In genomic region chr5:51944500-51945125, GRCh38 we compare ENCODE assay signal across 25 cellular contexts.
DNase-seq lines count a peak whose midpoint lies in the region; ATAC-seq, FAIRE-seq and TF ChIP-seq lines count a peak whose summit lies in the region.
"Had no signal": no experiment of that assay in that cellular context is flagged by ENCODE, and none has a peak within 500 bp of the region (broad histone marks: within the 10 kb centered on the region; RNA-seq: fewer than 3 reads in every experiment).

No MANE protein-coding gene starts in this region.

- H3K4me3 ChIP-seq in HepG2 (replicated peaks in 1 of 3; ENCODE audit: insufficient read depth in 1 of 3, low read depth in 2 of 3, low read length in 3 of 3) (no peak overlapping the region), right lobe of liver (no peak overlapping the region), iPS-15b (ENCODE audit: low read depth, low read length) (peak overlapping the region; percentile 7)
- H3K4me3 ChIP-seq: GM23248 had no signal

- TF ChIP-seq EP300 in HepG2 (IDR thresholded peaks at IDR 0.05; ENCODE audit: low read depth in 2 of 2, low read length in 2 of 2) (no peak), HepG2 (CRISPR knock-in tag; IDR thresholded peaks at IDR 0.05; ENCODE audit: borderline replicate concordance) (no peak), Ishikawa (IDR thresholded peaks at IDR 0.05; ENCODE audit: borderline replicate concordance) (no peak)

- DNase-seq in HepG2 (ENCODE audit: low spot score): no peak
- DNase-seq in right lobe of liver: no peak
- no peak for DNase-seq in NCI-H1694 (lab: John Stamatoyannopoulos, UW)
- DNase-seq in NCI-H1436 (lab: John Stamatoyannopoulos, UW): no peak
- DNase-seq: ACHN; AML-193; BE2C; C1 segment of cervical spinal cord; Calu3; CD4-positive, alpha-beta memory T cell; COR-L47; DMS53; DMS79 treated with DMSO at 0.1 percent for 48 hours; GF-D8; GM23248; H7; HCEC 1CT had no signal

- H3K27me3 ChIP-seq in HepG2 (ENCODE audit: control insufficient read depth in 1 of 2, insufficient read depth in 2 of 2, low read length in 2 of 2) (no peaks in the 10 kb centered on the region), right lobe of liver (no peaks in the 10 kb centered on the region), iPS-15b (ENCODE audit: control insufficient read depth, insufficient read depth, low read length) (no peaks in the 10 kb centered on the region)
- H3K27me3 ChIP-seq: BE2C had no signal

- 0% methylated on average over 2 of the region's 3 CpGs for WGBS in HepG2 (ENCODE audit: low lambda C conversion rate)
- WGBS in right lobe of liver (ENCODE audit: insufficient coverage, low coverage, low lambda C conversion rate, missing lambda C conversion rate): 24% methylated on average over 2 of the region's 3 CpGs

- no peaks in the 10 kb centered on the region for H3K4me1 ChIP-seq in HepG2 (ENCODE audit: insufficient read depth, low read length)
- no peaks in the 10 kb centered on the region for H3K4me1 ChIP-seq in right lobe of liver
- no peaks in the 10 kb centered on the region for H3K4me1 ChIP-seq in iPS-15b (ENCODE audit: control insufficient read depth, insufficient read depth, low read length)
- H3K4me1 ChIP-seq: BE2C had no signal

- intact Hi-C loops in HepG2 (cut with micrococcal nuclease; ENCODE audit: unreplicated experiment): no loop called here
- intact Hi-C loops in right lobe of liver (cut with DNase I): no loop called here

- BruUV-seq in HepG2 (replicated peaks; lab: Mats Ljungman, UMichigan): no TSS peak

- TF ChIP-seq RAD21 in HepG2 (CRISPR knock-in tag; IDR thresholded peaks at IDR 0.05) (no peak), Ishikawa (IDR thresholded peaks at IDR 0.05; ENCODE audit: low read depth) (no peak)

- TF ChIP-seq POLR2A in HepG2 (IDR thresholded peaks at IDR 0.05; ENCODE audit: insufficient read depth in 1 of 2, low read depth in 2 of 2, low read length in 2 of 2) (no peak), right lobe of liver (IDR thresholded peaks at IDR 0.05) (no peak)

- H4K20me1 ChIP-seq in HepG2 (ENCODE audit: insufficient read depth, low read length): no peaks in the 10 kb centered on the region

- ATAC-seq in HepG2 (no peak), right lobe of liver (no peak), GM21423 (IDR thresholded peaks at IDR 0.05; ENCODE audit: unreplicated experiment) (no peak)

- TF ChIP-seq CTCF in HepG2 (CRISPR knock-in tag; IDR thresholded peaks at IDR 0.05) (no peak), right lobe of liver (IDR thresholded peaks at IDR 0.05) (no peak)

- H3K36me3 ChIP-seq in HepG2 (replicated peaks in 1 of 2; ENCODE audit: control insufficient read depth in 1 of 2, insufficient read depth in 2 of 2, low read length in 2 of 2): no peaks in the 10 kb centered on the region
- no peaks in the 10 kb centered on the region for H3K36me3 ChIP-seq in right lobe of liver
- H3K36me3 ChIP-seq in iPS-15b (ENCODE audit: control insufficient read depth, insufficient read depth, low read length): no peaks in the 10 kb centered on the region
- H3K36me3 ChIP-seq: BE2C had no signal

- FAIRE-seq in HepG2 (lab: Jason Lieb, UNC): no peak
- FAIRE-seq: A204.1, GM12891, GM18507, H1 had no signal

- in situ Hi-C loops in HepG2 (cut with HindIII; ENCODE audit: extremely low pct_ligation_motif_present, low pct_unique_long_range_greater_than_20kb): no loop called here

- H3K27ac ChIP-seq in HepG2 (ENCODE audit: extremely low read length, insufficient read depth, low read length) (no peak overlapping the region), right lobe of liver (no peak overlapping the region)
- H3K27ac ChIP-seq: 22Rv1, GM23248 had no signal

- H2AFZ ChIP-seq in HepG2 (ENCODE audit: low read length): no peak overlapping the region
- H2AFZ ChIP-seq: GM23248 had no signal

- H3K79me2 ChIP-seq in HepG2 (ENCODE audit: insufficient read depth, low read length): no peaks in the 10 kb centered on the region

- CTCF ChIA-PET in HepG2 (lab: Yijun Ruan, JAX; ENCODE audit: low intra/inter-chr PET ratio, low total read pairs): no interaction called here

- peaks cover 42% of the 10 kb centered on the region for H3K9me3 ChIP-seq in HepG2 (ENCODE audit: low read length)
- no peaks in the 10 kb centered on the region for H3K9me3 ChIP-seq in right lobe of liver
- peaks cover 8% of the 10 kb centered on the region for H3K9me3 ChIP-seq in iPS-15b (ENCODE audit: control insufficient read depth, insufficient read depth, low read length)

- no peak overlapping the region for H3K4me2 ChIP-seq in HepG2 (ENCODE audit: low read depth, low read length)

- POLR2A ChIA-PET in HepG2 (lab: Yijun Ruan, JAX): no interaction called here

- no peak overlapping the region for H3K9ac ChIP-seq in HepG2 (ENCODE audit: insufficient read depth, low read depth, low read length)
- H3K9ac ChIP-seq in iPS-15b (ENCODE audit: low read depth, low read length): no peak overlapping the region
- H3K9ac ChIP-seq: GM23248 had no signal

TF ChIP-seq in HepG2, 621 proteins besides CTCF, POLR2A, EP300 and RAD21:
- no peak for TF ChIP-seq THAP11 (CRISPR knock-in tag; IDR thresholded peaks at IDR 0.05)
- peak; percentile 75 for TF ChIP-seq ZFP36 (IDR thresholded peaks at IDR 0.05; ENCODE audit: borderline replicate concordance, low read depth, low read length, partially characterized antibody)
- no peak for TF ChIP-seq ZNF343 (CRISPR knock-in tag; IDR thresholded peaks at IDR 0.05)
- no peak for TF ChIP-seq ZNF563 (CRISPR knock-in tag; IDR thresholded peaks at IDR 0.05)
- TF ChIP-seq NFKB2 (CRISPR knock-in tag; IDR thresholded peaks at IDR 0.05; ENCODE audit: borderline replicate concordance): no peak
- TF ChIP-seq NR1H2 (CRISPR knock-in tag; IDR thresholded peaks at IDR 0.05; ENCODE audit: borderline replicate concordance, low read depth): no peak

TF ChIP-seq in Ishikawa, 13 proteins besides CTCF, POLR2A, EP300 and RAD21:
- no peak for TF ChIP-seq CEBPB (IDR thresholded peaks at IDR 0.05)
- TF ChIP-seq REST (IDR thresholded peaks at IDR 0.05; ENCODE audit: low read depth): no peak
- TF ChIP-seq CREB1 (IDR thresholded peaks at IDR 0.05; ENCODE audit: low read depth): no peak
- TF ChIP-seq USF1 (IDR thresholded peaks at IDR 0.05): 0 out of 2 replicates have a peak, but pooled peaks have one; percentile 22
